17 cellular contexts compared by ENCODE assay signal in the genomic region with DNA sequence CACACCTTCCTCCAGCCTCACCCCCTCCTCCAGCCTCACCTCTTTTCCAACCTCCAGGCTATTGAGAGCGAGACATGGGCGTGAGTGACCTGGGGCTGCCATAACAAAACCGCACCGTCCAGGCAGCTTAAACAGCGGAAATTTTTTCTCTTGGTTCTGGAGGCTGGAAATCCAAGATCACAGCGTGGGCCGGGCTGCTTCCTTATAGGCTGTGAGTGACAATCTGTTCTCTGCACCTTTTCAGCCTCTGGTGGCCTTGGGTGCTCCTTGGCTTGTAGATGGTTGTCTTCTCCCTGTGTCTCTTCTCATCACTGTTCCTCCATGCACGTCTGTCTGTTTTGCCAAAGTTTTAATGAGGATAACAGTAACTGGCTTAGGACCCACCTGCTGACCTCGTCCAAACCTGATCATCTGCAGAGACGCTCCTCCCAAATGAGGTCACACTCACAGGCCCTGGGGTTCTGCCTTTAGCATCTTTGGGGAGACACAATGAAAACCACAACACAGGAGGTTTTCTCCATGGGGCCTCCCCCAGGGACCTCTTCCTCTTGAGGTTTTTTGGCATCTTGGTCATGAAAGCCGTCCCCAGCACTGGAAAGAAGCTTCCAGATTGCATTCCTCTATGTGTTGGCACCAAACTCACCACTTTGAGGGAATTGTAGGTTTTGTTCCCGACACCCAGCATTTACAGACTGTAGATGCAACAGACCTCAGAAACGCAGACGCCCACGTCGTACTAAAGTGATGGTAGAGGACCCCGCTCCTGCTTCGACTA.
A peak's percentile ranks its signal among the peaks of the same experiment; 100 is the strongest.
DNase-seq lines count a peak whose midpoint lies in the region; ATAC-seq and TF ChIP-seq lines count a peak whose summit lies in the region.
"Had no signal": no experiment of that assay in that cellular context is flagged by ENCODE, and none has a peak within 500 bp of the region (broad histone marks: within the 10 kb centered on the region; RNA-seq: fewer than 3 reads in every experiment).

No MANE protein-coding gene starts in this region.

- no peak for ATAC-seq in WTC11
- ATAC-seq: PC-3 had no signal

- H3K9me3 Mint-ChIP-seq in WTC11, result no peaks in the 10 kb centered on the region
- H3K9me3 Mint-ChIP-seq: CD4-positive, alpha-beta memory T cell had no signal

- H3K27me3 ChIP-seq in right atrium auricular region (no peaks in the 10 kb centered on the region), left ventricle myocardium inferior (ENCODE audit: low read depth) (peaks cover 41% of the 10 kb centered on the region), sigmoid colon (peaks cover 0 to 27% (median 0%) of the 10 kb centered on the region in 3 donors)

- no peaks in the 10 kb centered on the region for H3K4me1 ChIP-seq in right atrium auricular region
- no peaks in the 10 kb centered on the region for H3K4me1 ChIP-seq in left ventricle myocardium inferior
- no peaks in the 10 kb centered on the region for H3K4me1 ChIP-seq in sigmoid colon

- intact Hi-C loops in left ventricle myocardium inferior (cut with micrococcal nuclease) (no loop called here), lower leg skin (cut with DNase I; ENCODE audit: low total_unique reads) (no loop called here), sigmoid colon (cut with DNase I) (no loop called here)

- TF ChIP-seq POLR2A in lower leg skin (IDR thresholded peaks at IDR 0.05) (no peak), sigmoid colon (IDR thresholded peaks at IDR 0.05) (no peak)

- H3K4me3 ChIP-seq in right atrium auricular region (no peak overlapping the region), left ventricle myocardium inferior (no peak overlapping the region), lower leg skin (ENCODE audit: low read depth, poor library complexity, severe bottlenecking) (no peak overlapping the region), sigmoid colon (no peak overlapping the region)

- 67 to 75% methylated on average over 18 of the region's 18 CpGs for WGBS in lower leg skin, 2 donors
- WGBS in sigmoid colon, 2 donors, result 78 to 82% methylated on average over 18 of the region's 18 CpGs

- TF ChIP-seq CTCF in right atrium auricular region (IDR thresholded peaks at IDR 0.05) (no peak), left ventricle myocardium inferior (IDR thresholded peaks at IDR 0.05; ENCODE audit: borderline replicate concordance) (no peak), lower leg skin (IDR thresholded peaks at IDR 0.05) (no peak), sigmoid colon (IDR thresholded peaks at IDR 0.05) (no peak), WTC11 (IDR thresholded peaks at IDR 0.05) (no peak)

- H3K9me3 ChIP-seq in right atrium auricular region, result no peaks in the 10 kb centered on the region
- no peaks in the 10 kb centered on the region for H3K9me3 ChIP-seq in left ventricle myocardium inferior (replicated peaks)
- H3K9me3 ChIP-seq in sigmoid colon, result no peaks in the 10 kb centered on the region

- H3K36me3 Mint-ChIP-seq in WTC11, result no peaks in the 10 kb centered on the region
- H3K36me3 Mint-ChIP-seq: CD4-positive, alpha-beta memory T cell had no signal

- peak; percentile 38 for DNase-seq in right atrium auricular region (ENCODE audit: low spot score)
- DNase-seq in left ventricle myocardium inferior, result no peak
- DNase-seq in lower leg skin (ENCODE audit: low spot score in 2 of 2), result peak; percentile 3 to 39
- peak; percentile 19 for DNase-seq in sigmoid colon
- DNase-seq in dermis blood vessel endothelial cell, result no peak
- no peak for DNase-seq in WTC11 (ENCODE audit: low spot score)
- DNase-seq in NCI-H2029 (lab: John Stamatoyannopoulos, UW), result no peak
- DNase-seq in hippocampal formation (lab: John Stamatoyannopoulos, UW), result no peak
- DNase-seq: AML-193; CD4-positive, alpha-beta memory T cell; DMS79 treated with DMSO at 0.1 percent for 48 hours; GOT3; NCI-H1105; NCI-H1694 treated with DMSO at 0.1 percent for 48 hours; NCI-H69; PC-3 had no signal

- no peak for TF ChIP-seq EP300 in sigmoid colon (IDR thresholded peaks at IDR 0.05)

- POLR2A ChIA-PET in WTC11 (lab: Charles Lee), result interaction anchor here (0.6 to 0.7 kb wide), 2 partner anchors 212 to 245 kb away, joined by 3 to 9 read pairs; no protein-coding TSS in a partner anchor

- 0 out of 2 replicates have a peak, but pooled peaks cover 5% of the 10 kb centered on the region for H3K4me1 Mint-ChIP-seq in WTC11
- H3K4me1 Mint-ChIP-seq: CD4-positive, alpha-beta memory T cell had no signal

- no peak overlapping the region for H3K27ac ChIP-seq in right atrium auricular region
- no peak overlapping the region for H3K27ac ChIP-seq in left ventricle myocardium inferior (replicated peaks)
- no peak overlapping the region for H3K27ac ChIP-seq in sigmoid colon
- H3K27ac ChIP-seq: KMS-11 had no signal

- H3K36me3 ChIP-seq in right atrium auricular region, result no peaks in the 10 kb centered on the region
- H3K36me3 ChIP-seq in left ventricle myocardium inferior, result no peaks in the 10 kb centered on the region
- no peaks in the 10 kb centered on the region for H3K36me3 ChIP-seq in sigmoid colon

- H3K4me3 Mint-ChIP-seq in WTC11, result no peak overlapping the region
- H3K4me3 Mint-ChIP-seq: CD4-positive, alpha-beta memory T cell had no signal

- H3K27ac Mint-ChIP-seq in WTC11, result no peak overlapping the region
- H3K27ac Mint-ChIP-seq: CD4-positive, alpha-beta memory T cell had no signal

- CTCF ChIA-PET in WTC11 (lab: Charles Lee), result no interaction called here

- peaks cover 6% of the 10 kb centered on the region for H3K27me3 Mint-ChIP-seq in WTC11 (ENCODE audit: low read depth)

TF ChIP-seq in WTC11, 78 proteins besides CTCF, POLR2A, EP300 and RAD21 (continues in another document):
- no peak for TF ChIP-seq ZNF416 (CRISPR knock-in tag; IDR thresholded peaks at IDR 0.05)
- no peak for TF ChIP-seq RORB (CRISPR knock-in tag; IDR thresholded peaks at IDR 0.05)
- TF ChIP-seq ELF4 (CRISPR knock-in tag; IDR thresholded peaks at IDR 0.05; ENCODE audit: low read depth), result no peak
- TF ChIP-seq, protein P1, sequence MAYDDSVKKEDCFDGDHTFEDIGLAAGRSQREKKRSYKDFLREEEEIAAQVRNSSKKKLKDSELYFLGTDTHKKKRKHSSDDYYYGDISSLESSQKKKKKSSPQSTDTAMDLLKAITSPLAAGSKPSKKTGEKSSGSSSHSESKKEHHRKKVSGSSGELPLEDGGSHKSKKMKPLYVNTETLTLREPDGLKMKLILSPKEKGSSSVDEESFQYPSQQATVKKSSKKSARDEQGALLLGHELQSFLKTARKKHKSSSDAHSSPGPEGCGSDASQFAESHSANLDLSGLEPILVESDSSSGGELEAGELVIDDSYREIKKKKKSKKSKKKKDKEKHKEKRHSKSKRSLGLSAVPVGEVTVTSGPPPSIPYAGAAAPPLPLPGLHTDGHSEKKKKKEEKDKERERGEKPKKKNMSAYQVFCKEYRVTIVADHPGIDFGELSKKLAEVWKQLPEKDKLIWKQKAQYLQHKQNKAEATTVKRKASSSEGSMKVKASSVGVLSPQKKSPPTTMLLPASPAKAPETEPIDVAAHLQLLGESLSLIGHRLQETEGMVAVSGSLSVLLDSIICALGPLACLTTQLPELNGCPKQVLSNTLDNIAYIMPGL (CRISPR knock-in tag; IDR thresholded peaks at IDR 0.05), result no peak
- TF ChIP-seq RELA (CRISPR knock-in tag; IDR thresholded peaks at IDR 0.05; ENCODE audit: borderline replicate concordance), result no peak
- TF ChIP-seq ZNF121 (CRISPR knock-in tag; IDR thresholded peaks at IDR 0.05), result no peak
- TF ChIP-seq CREB1 (CRISPR knock-in tag; IDR thresholded peaks at IDR 0.05), result no peak
- TF ChIP-seq EMX1 (CRISPR knock-in tag; IDR thresholded peaks at IDR 0.05), result no peak
- TF ChIP-seq, protein P2, sequence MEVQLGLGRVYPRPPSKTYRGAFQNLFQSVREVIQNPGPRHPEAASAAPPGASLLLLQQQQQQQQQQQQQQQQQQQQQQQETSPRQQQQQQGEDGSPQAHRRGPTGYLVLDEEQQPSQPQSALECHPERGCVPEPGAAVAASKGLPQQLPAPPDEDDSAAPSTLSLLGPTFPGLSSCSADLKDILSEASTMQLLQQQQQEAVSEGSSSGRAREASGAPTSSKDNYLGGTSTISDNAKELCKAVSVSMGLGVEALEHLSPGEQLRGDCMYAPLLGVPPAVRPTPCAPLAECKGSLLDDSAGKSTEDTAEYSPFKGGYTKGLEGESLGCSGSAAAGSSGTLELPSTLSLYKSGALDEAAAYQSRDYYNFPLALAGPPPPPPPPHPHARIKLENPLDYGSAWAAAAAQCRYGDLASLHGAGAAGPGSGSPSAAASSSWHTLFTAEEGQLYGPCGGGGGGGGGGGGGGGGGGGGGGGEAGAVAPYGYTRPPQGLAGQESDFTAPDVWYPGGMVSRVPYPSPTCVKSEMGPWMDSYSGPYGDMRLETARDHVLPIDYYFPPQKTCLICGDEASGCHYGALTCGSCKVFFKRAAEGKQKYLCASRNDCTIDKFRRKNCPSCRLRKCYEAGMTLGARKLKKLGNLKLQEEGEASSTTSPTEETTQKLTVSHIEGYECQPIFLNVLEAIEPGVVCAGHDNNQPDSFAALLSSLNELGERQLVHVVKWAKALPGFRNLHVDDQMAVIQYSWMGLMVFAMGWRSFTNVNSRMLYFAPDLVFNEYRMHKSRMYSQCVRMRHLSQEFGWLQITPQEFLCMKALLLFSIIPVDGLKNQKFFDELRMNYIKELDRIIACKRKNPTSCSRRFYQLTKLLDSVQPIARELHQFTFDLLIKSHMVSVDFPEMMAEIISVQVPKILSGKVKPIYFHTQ (CRISPR knock-in tag; IDR thresholded peaks at IDR 0.05), result no peak
- TF ChIP-seq TEAD1 (CRISPR knock-in tag; IDR thresholded peaks at IDR 0.05), result no peak
- TF ChIP-seq, protein P3, sequence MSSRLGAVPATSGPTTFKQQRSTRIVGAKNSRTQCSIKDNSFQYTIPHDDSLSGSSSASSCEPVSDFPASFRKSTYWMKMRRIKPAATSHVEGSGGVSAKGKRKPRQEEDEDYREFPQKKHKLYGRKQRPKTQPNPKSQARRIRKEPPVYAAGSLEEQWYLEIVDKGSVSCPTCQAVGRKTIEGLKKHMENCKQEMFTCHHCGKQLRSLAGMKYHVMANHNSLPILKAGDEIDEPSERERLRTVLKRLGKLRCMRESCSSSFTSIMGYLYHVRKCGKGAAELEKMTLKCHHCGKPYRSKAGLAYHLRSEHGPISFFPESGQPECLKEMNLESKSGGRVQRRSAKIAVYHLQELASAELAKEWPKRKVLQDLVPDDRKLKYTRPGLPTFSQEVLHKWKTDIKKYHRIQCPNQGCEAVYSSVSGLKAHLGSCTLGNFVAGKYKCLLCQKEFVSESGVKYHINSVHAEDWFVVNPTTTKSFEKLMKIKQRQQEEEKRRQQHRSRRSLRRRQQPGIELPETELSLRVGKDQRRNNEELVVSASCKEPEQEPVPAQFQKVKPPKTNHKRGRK (CRISPR knock-in tag; IDR thresholded peaks at IDR 0.05; ENCODE audit: borderline replicate concordance), result no peak
- no peak for TF ChIP-seq ETV6 (CRISPR knock-in tag; IDR thresholded peaks at IDR 0.05)
- TF ChIP-seq ATF1 (CRISPR knock-in tag; IDR thresholded peaks at IDR 0.05), result no peak

Comparison
In these comparisons a context has a peak if more than half of its experiments do, and no peak if none do; other contexts are left out.
1. DNase-seq: peak in right atrium auricular region (single experiment), lower leg skin (2 of 2) and sigmoid colon (single experiment); none in left ventricle myocardium inferior (single experiment), dermis blood vessel endothelial cell (single experiment), WTC11 (single experiment), NCI-H2029 (single experiment) and hippocampal formation (0 of 2).